In the genomic region with DNA sequence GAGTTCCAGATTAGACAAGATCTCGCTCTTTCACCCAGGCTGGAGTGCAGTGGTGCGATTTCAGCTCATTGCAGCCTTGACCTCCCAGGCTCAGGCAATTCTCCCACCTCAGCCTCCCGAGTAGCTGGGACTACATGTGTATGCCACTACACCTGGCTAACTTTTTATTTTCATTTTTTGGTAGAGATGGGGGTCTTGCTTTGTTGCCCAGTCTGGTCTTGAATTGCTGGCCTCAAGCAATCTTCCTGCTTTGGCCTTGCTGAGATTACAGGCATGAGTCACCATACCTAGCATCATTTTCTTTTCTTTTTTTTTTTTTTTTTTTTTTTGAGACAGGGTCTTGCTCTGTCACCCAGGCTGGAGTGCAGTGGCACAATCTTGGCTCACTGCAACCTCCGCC, we compare ENCODE assay signal across 1 cellular context. TPM values are rescaled to one million over a fixed set of nuclear protein-coding genes. Genes with fewer than 3 reads are reported as not detected.
"Had no signal": no experiment of that assay in that cellular context is flagged by ENCODE, and none has a peak within 500 bp of the region (broad histone marks: within the 10 kb centered on the region; RNA-seq: fewer than 3 reads in every experiment).

No MANE protein-coding gene starts in this region.

RNA-seq across cellular contexts. Expression of a gene that starts 36.4 kb away (rescaled TPM):
- total RNA-seq: HepG2 had no signal
